8 cellular contexts compared by ENCODE assay signal in the genomic region with DNA sequence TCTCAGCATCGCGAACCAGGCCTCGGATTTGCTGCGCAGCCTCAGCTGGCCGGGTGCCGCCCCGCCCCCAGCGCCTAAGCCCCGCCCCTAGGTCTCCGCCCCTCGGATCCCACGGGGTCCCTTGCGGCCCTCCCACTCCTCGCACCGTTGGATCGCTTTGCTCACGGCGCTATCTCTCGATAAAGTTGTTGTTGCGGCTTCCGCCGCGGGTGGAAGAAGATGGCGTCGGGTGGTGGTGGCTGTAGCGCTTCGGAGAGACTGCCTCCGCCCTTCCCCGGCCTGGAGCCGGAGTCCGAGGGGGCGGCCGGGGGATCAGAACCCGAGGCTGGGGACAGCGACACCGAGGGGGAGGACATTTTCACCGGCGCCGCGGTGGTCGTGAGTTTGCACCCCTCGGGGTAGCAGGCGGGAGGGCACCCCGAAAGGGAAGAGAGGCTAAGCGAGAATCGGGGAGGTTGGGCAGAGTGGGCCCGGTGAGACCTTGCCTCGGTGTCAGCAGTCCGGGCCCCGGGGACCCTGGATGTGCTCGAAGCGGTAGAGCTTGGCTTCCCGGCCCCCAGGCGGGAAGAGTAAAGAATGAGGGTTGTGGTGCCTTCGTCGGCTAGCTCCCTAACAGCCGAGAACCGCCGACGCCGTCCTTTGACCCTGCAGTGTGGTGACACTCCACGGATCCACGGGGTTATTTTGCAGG. TPM values are rescaled to one million over a fixed set of nuclear protein-coding genes. Genes with fewer than 3 reads are reported as not detected.
DNase-seq lines count a peak whose midpoint lies in the region; ATAC-seq and TF ChIP-seq lines count a peak whose summit lies in the region.

Gene SNX1, plus strand, starts transcription at position 188 of the 691 bp plus-strand sequence. Its CDS starts 32 bp downstream, at position 220.

- H3K27ac ChIP-seq in breast epithelium: peak within 1 kb of the TSS; percentile 94 to 95

- ATAC-seq in GM18858 (IDR thresholded peaks at IDR 0.05; ENCODE audit: unreplicated experiment) (peak; percentile 31), HG03159 (IDR thresholded peaks at IDR 0.05; ENCODE audit: unreplicated experiment) (peak; percentile 43)

- H3K4me3 ChIP-seq in WI38 (ENCODE audit: low read depth, low read length) (peak within 1 kb of the TSS; percentile 71), breast epithelium (peak within 1 kb of the TSS; percentile 90 to 97 (median 97)), iPS-18c (ENCODE audit: insufficient read depth, low read depth, low read length) (peak within 1 kb of the TSS; percentile 91), skeletal muscle satellite cell (ENCODE audit: low read length) (peak within 1 kb of the TSS; percentile 88)

- intact Hi-C loops in breast epithelium (cut with DNase I; ENCODE audit: low total_unique reads): no loop called here

- peak within 1 kb of the TSS; percentile 97 for H3K4me2 ChIP-seq in skeletal muscle satellite cell (ENCODE audit: low read length)

- H3K36me3 ChIP-seq in breast epithelium: no peaks in the 10 kb centered on the region
- H3K36me3 ChIP-seq in skeletal muscle satellite cell (ENCODE audit: insufficient read depth, low read length): no peaks in the 10 kb centered on the region

- TF ChIP-seq CTCF in WI38 (IDR thresholded peaks at IDR 0.05; ENCODE audit: low read depth, low read length) (no peak), breast epithelium (IDR thresholded peaks at IDR 0.05) (peak; percentile 27 to 59 (median 57))

- H3K4me1 ChIP-seq in breast epithelium: peaks cover 9 to 21% of the 10 kb centered on the region in 2 donors
- peaks cover 37% of the 10 kb centered on the region for H3K4me1 ChIP-seq in skeletal muscle satellite cell (ENCODE audit: control insufficient read depth, insufficient read depth, low read length)

- peak within 1 kb of the TSS; percentile 89 for H3K9ac ChIP-seq in skeletal muscle satellite cell (ENCODE audit: low read depth, low read length)

- TF ChIP-seq POLR2A in breast epithelium (IDR thresholded peaks at IDR 0.05): peak; percentile 98

- H3K9me3 ChIP-seq in breast epithelium (no peaks in the 10 kb centered on the region), iPS-18c (ENCODE audit: control insufficient read depth, insufficient read depth, low read length) (peaks cover 2% of the 10 kb centered on the region), skeletal muscle satellite cell (replicated peaks; ENCODE audit: low read length) (no peaks in the 10 kb centered on the region)

- DNase-seq in 8988T: peak; percentile 48
- DNase-seq in NCI-H226: peak; percentile 97
- DNase-seq in breast epithelium (ENCODE audit: low spot score in 2 of 2): peak; percentile 92 to 94

- H3K27me3 ChIP-seq in breast epithelium: no peaks in the 10 kb centered on the region
- no peaks in the 10 kb centered on the region for H3K27me3 ChIP-seq in skeletal muscle satellite cell (ENCODE audit: control insufficient read depth, insufficient read depth, low read length)

RNA-seq across cellular contexts. Expression of gene SNX1, which starts in this region (rescaled TPM):
- total RNA-seq in breast epithelium: 100 to 1,000 TPM; 107 to 144 (median 125) TPM
- total RNA-seq in skeletal muscle satellite cell (2012; rRNA removed): 28.1 and 29.5 TPM in 2 replicates

Comparison
In these comparisons a context has a peak if more than half of its experiments do, and no peak if none do; other contexts are left out.
1. Peak in every context shown above with its lines: DNase-seq, ATAC-seq, H3K4me3 ChIP-seq and H3K27ac ChIP-seq.